Comparison of ENCODE assay signal across 8 cellular contexts in genomic region chr14:101665478-101666078, GRCh38.
DNase-seq lines count a peak whose midpoint lies in the region; ATAC-seq and TF ChIP-seq lines count a peak whose summit lies in the region.

No MANE protein-coding gene starts in this region.

- H3K4ac ChIP-seq in IMR-90 (ENCODE audit: low read depth, low read length) (no peak overlapping the region), mesendoderm (ENCODE audit: low read depth, low read length) (no peak overlapping the region)

- no peaks in the 10 kb centered on the region for H4K20me1 ChIP-seq in IMR-90 (ENCODE audit: insufficient read depth, low read length)

- H4K5ac ChIP-seq in IMR-90 (ENCODE audit: low read depth, low read length) (no peak overlapping the region), mesendoderm (ENCODE audit: low read length) (no peak overlapping the region)

- in situ Hi-C loops in IMR-90 (cut with MboI; ENCODE audit: low sequenced_read_pairs) = no loop called here
- in situ Hi-C loops in T47D (cut with HindIII; ENCODE audit: low pct_unique_long_range_greater_than_20kb, low sequenced_read_pairs) = no loop called here

- WGBS in IMR-90 (ENCODE audit: extremely low coverage in 2 of 2, insufficient read length in 1 of 2), 2 experiments = no CpG with 5 or more reads among the region's 3 CpGs
- WGBS in mesendoderm (ENCODE audit: extremely low coverage, insufficient coverage, low lambda C conversion rate) = no CpG with 5 or more reads among the region's 3 CpGs

- H4K91ac ChIP-seq in IMR-90 (ENCODE audit: insufficient read depth, low read depth, low read length) = no peak overlapping the region

- no peak overlapping the region for H3K4me3 ChIP-seq in IMR-90 (ENCODE audit: insufficient read depth, low read depth, low read length)
- H3K4me3 ChIP-seq in mesendoderm (ENCODE audit: low read length) = no peak overlapping the region

- no peak for TF ChIP-seq POLR2A in IMR-90 (IDR thresholded peaks at IDR 0.05; ENCODE audit: low read depth, low read length)

- no peak overlapping the region for H2BK120ac ChIP-seq in IMR-90 (ENCODE audit: low read depth, low read length)
- no peak overlapping the region for H2BK120ac ChIP-seq in mesendoderm (ENCODE audit: low read depth, low read length)

- POLR2A ChIA-PET in IMR-90 (lab: Charles Lee; ENCODE audit: unreplicated experiment) = no interaction called here

- no peak overlapping the region for H3K14ac ChIP-seq in IMR-90 (replicated peaks; ENCODE audit: low read depth, low read length)

- H3K18ac ChIP-seq in IMR-90 (ENCODE audit: low read depth, low read length) (no peak overlapping the region), mesendoderm (ENCODE audit: low read length) (no peak overlapping the region)

- H3K27ac ChIP-seq in IMR-90 (ENCODE audit: insufficient read depth, low read length) = no peak overlapping the region
- H3K27ac ChIP-seq in mesendoderm (ENCODE audit: low read depth, low read length) = no peak overlapping the region

- H3K36me3 ChIP-seq in IMR-90 (ENCODE audit: control insufficient read depth, insufficient read depth, low read length) (no peaks in the 10 kb centered on the region), mesendoderm (ENCODE audit: control insufficient read depth, insufficient read depth, low read length) (no peaks in the 10 kb centered on the region)

- no peak overlapping the region for H3K56ac ChIP-seq in IMR-90 (ENCODE audit: extremely low read depth, insufficient read depth, low read length)
- no peak overlapping the region for H3K56ac ChIP-seq in mesendoderm (ENCODE audit: low read length)

- H4K8ac ChIP-seq in IMR-90 (ENCODE audit: low read depth in 2 of 2, low read length in 2 of 2) = no peak overlapping the region
- no peak overlapping the region for H4K8ac ChIP-seq in mesendoderm (ENCODE audit: low read depth, low read length)

- peak; percentile 49; the same call in 1 of the 2 replicates for ATAC-seq in IMR-90 (ENCODE audit: low read depth)
- no peak for ATAC-seq in GM21515 (IDR thresholded peaks at IDR 0.05; ENCODE audit: unreplicated experiment)
- ATAC-seq in GM19463 (IDR thresholded peaks at IDR 0.05; ENCODE audit: unreplicated experiment) = no peak

- H3K79me1 ChIP-seq in IMR-90 (ENCODE audit: low read depth in 1 of 2, low read length in 2 of 2) (no peaks in the 10 kb centered on the region), mesendoderm (ENCODE audit: low read length) (no peaks in the 10 kb centered on the region)

- no peaks in the 10 kb centered on the region for H3K9me1 ChIP-seq in IMR-90 (ENCODE audit: insufficient read depth, low read length)

- H3K4me1 ChIP-seq in IMR-90 (ENCODE audit: control insufficient read depth, insufficient read depth, low read length) (no peaks in the 10 kb centered on the region), mesendoderm (ENCODE audit: control insufficient read depth, low read depth, low read length) (no peaks in the 10 kb centered on the region)

- no peak overlapping the region for H2AK5ac ChIP-seq in IMR-90 (ENCODE audit: low read depth, low read length)
- H2AK5ac ChIP-seq in mesendoderm (ENCODE audit: low read length) = no peak overlapping the region

- H2AFZ ChIP-seq in IMR-90 (replicated peaks; ENCODE audit: low read length, poor library complexity) = no peak overlapping the region

- intact Hi-C loops in IMR-90 (cut with micrococcal nuclease) = no loop called here

- no peak overlapping the region for H2BK20ac ChIP-seq in IMR-90 (ENCODE audit: low read depth, low read length)

- H3K4me2 ChIP-seq in IMR-90 (ENCODE audit: low read depth, low read length) (no peak overlapping the region), mesendoderm (ENCODE audit: low read length) (no peak overlapping the region)

- DNase-seq in EL = peak; percentile 29
- peak; percentile 37 for DNase-seq in IMR-90
- peak; percentile 24 for DNase-seq in RPMI7951 (ENCODE audit: low read depth)
- DNase-seq in T47D (ENCODE audit: low read depth in 1 of 2, low spot score in 1 of 2) = peak; percentile 33 to 76
- peak; percentile 71 for DNase-seq in mesendoderm
- DNase-seq in GOT3 (lab: John Stamatoyannopoulos, UW) = no peak

- no peaks in the 10 kb centered on the region for H3K9me3 ChIP-seq in IMR-90 (ENCODE audit: control insufficient read depth, insufficient read depth, low read length)

- peaks cover 11% of the 10 kb centered on the region; the same call in 1 of the 2 replicates for H3K27me3 ChIP-seq in IMR-90 (ENCODE audit: control insufficient read depth, insufficient read depth, low read length)
- H3K27me3 ChIP-seq in mesendoderm (ENCODE audit: insufficient read depth, low read length, poor library complexity) = no peaks in the 10 kb centered on the region

- H2BK5ac ChIP-seq in IMR-90 (ENCODE audit: low read depth, low read length, poor library complexity, severe bottlenecking) = no peak overlapping the region
- H2BK5ac ChIP-seq in mesendoderm (ENCODE audit: low read length) = no peak overlapping the region

- H3K23ac ChIP-seq in IMR-90 (ENCODE audit: low read depth, low read length) (no peak overlapping the region), mesendoderm (ENCODE audit: low read length) (no peak overlapping the region)

- H2AK9ac ChIP-seq in IMR-90 (replicated peaks; ENCODE audit: low read depth, low read length, poor library complexity) = no peak overlapping the region

- peak; percentile 65 for TF ChIP-seq RAD21 in IMR-90 (IDR thresholded peaks at IDR 0.05; ENCODE audit: low read length)

- BruUV-seq in IMR-90 (replicated peaks; lab: Mats Ljungman, UMichigan) = no TSS peak

- H2BK15ac ChIP-seq in IMR-90 (ENCODE audit: low read depth, low read length) (no peak overlapping the region), mesendoderm (replicated peaks; ENCODE audit: low read depth) (no peak overlapping the region)

- peak; percentile 54 for TF ChIP-seq CTCF in IMR-90 (conservative IDR thresholded peaks at IDR 0.05; ENCODE audit: low read depth, low read length)

- dilution Hi-C loops in IMR-90 (cut with HindIII; ENCODE audit: low sequenced_read_pairs, unreplicated experiment) = no loop called here

- H3K79me2 ChIP-seq in mesendoderm (ENCODE audit: control insufficient read depth, insufficient read depth, low read length) = no peaks in the 10 kb centered on the region

- H3K9ac ChIP-seq in IMR-90 (ENCODE audit: low read depth, low read length) (no peak overlapping the region), mesendoderm (ENCODE audit: low read length) (no peak overlapping the region)

- CTCF ChIA-PET in IMR-90 (lab: Yijun Ruan, JAX) = interaction anchor here (0.7 kb wide), 1 partner anchor 1280 kb away, joined by 3 read pairs; no protein-coding TSS in a partner anchor

TF ChIP-seq in IMR-90, 13 proteins besides CTCF, POLR2A, EP300 and RAD21:
- TF ChIP-seq NFE2L2 (IDR thresholded peaks at IDR 0.05; ENCODE audit: low read depth, low read length) (no peak), MXI1 (IDR thresholded peaks at IDR 0.05; ENCODE audit: borderline replicate concordance, low read depth, low read length) (no peak), MAZ (IDR thresholded peaks at IDR 0.05; ENCODE audit: borderline replicate concordance, low read depth, low read length) (no peak), MAFK (IDR thresholded peaks at IDR 0.05; ENCODE audit: low read depth, low read length) (no peak), RFX5 (IDR thresholded peaks at IDR 0.05; ENCODE audit: low read depth, low read length) (no peak), SMC3 (IDR thresholded peaks at IDR 0.05; ENCODE audit: low read depth, low read length) (0 out of 2 replicates have a peak, but pooled peaks have one; percentile 28), CEBPB (IDR thresholded peaks at IDR 0.05; ENCODE audit: low read depth, low read length) (no peak), CHD1 (IDR thresholded peaks at IDR 0.05; ENCODE audit: low read depth, low read length) (no peak)
- TF ChIP-seq, protein P1, sequence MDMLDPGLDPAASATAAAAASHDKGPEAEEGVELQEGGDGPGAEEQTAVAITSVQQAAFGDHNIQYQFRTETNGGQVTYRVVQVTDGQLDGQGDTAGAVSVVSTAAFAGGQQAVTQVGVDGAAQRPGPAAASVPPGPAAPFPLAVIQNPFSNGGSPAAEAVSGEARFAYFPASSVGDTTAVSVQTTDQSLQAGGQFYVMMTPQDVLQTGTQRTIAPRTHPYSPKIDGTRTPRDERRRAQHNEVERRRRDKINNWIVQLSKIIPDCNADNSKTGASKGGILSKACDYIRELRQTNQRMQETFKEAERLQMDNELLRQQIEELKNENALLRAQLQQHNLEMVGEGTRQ (IDR thresholded peaks at IDR 0.05; ENCODE audit: low read depth, low read length) = no peak
